ENCODE assay signal across 8 cellular contexts in the genomic region with DNA sequence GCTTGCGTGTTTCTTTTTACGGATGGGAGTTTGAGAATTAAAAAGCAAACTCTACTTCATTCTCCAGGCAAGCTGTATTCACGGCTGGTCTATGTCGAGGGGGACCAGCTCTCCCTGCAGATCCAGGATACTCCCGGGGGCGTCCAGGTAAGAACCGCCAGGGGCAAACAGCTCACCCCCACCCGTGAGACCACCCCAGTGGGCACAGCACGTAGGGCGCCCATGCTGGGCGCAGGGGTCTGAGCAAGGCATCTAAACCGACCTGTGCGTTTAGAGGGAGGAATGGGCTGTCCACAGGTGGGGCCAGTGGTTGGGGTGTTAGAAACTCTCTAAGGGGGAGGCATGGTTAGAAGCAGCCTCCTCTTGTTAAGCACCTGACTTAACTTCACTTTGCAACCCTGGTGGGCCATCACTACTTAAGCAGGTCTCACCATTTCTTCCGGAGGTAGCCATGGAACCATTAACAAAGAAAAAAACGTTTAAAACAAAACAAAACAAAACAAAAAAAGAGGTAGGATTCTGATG. TPM values are rescaled to one million over a fixed set of nuclear protein-coding genes. Genes with fewer than 3 reads are reported as not detected.
DNase-seq lines count a peak whose midpoint lies in the region; ATAC-seq and TF ChIP-seq lines count a peak whose summit lies in the region.

No MANE protein-coding gene starts in this region.

- H3K27ac ChIP-seq in neural cell (ENCODE audit: low read length), result no peak overlapping the region

- no peaks in the 10 kb centered on the region for H3K36me3 ChIP-seq in neural cell (ENCODE audit: insufficient read depth, low read length)

- no peak for TF ChIP-seq RAD21 in neural cell (conservative IDR thresholded peaks at IDR 0.05)

- TF ChIP-seq CTCF in AG09309 (IDR thresholded peaks at IDR 0.05; ENCODE audit: control insufficient read depth, insufficient read depth, low read depth, low read length, missing control alignments), result no peak
- no peak for TF ChIP-seq CTCF in NB4 (IDR thresholded peaks at IDR 0.05; ENCODE audit: low read depth, low read length)
- no peak for TF ChIP-seq CTCF in neural cell (IDR thresholded peaks at IDR 0.05; ENCODE audit: poor library complexity, severe bottlenecking)

- no peak for TF ChIP-seq POLR2A in NB4 (IDR thresholded peaks at IDR 0.05; ENCODE audit: extremely low read depth, insufficient read length)

- no peaks in the 10 kb centered on the region for H3K9me2 ChIP-seq in neural cell (ENCODE audit: insufficient read depth, low read length)

- H3K4me3 ChIP-seq in AG09309 (ENCODE audit: control insufficient read depth, low read depth, low read length), result peak overlapping the region; percentile 83
- H3K4me3 ChIP-seq in NB4 (ENCODE audit: low read depth, low read length), result peak overlapping the region; percentile 63
- H3K4me3 ChIP-seq in neural cell (ENCODE audit: low read length), result peak overlapping the region; percentile 98

- H3K27me3 ChIP-seq in neural cell (ENCODE audit: insufficient read depth, low read depth, low read length), result no peaks in the 10 kb centered on the region

- no peak for ATAC-seq in effector memory CD8-positive, alpha-beta T cell (replicated peaks)
- no peak for ATAC-seq in HG03108 (IDR thresholded peaks at IDR 0.05; ENCODE audit: unreplicated experiment)
- no peak for ATAC-seq in GM19467 (IDR thresholded peaks at IDR 0.05; ENCODE audit: unreplicated experiment)

- peaks cover 29 to 41% of the 10 kb centered on the region in 2 donors for H3K27me3 Mint-ChIP-seq in effector memory CD8-positive, alpha-beta T cell

- no peaks in the 10 kb centered on the region for H3K9me3 Mint-ChIP-seq in effector memory CD8-positive, alpha-beta T cell

- H3K79me2 ChIP-seq in neural cell (replicated peaks; ENCODE audit: insufficient read depth, low read length), result no peaks in the 10 kb centered on the region

- no peak overlapping the region for H3K9ac ChIP-seq in neural cell (ENCODE audit: low read length)

- peak overlapping the region; percentile 84 to 85 for H3K4me3 Mint-ChIP-seq in effector memory CD8-positive, alpha-beta T cell

- H2AFZ ChIP-seq in neural cell (ENCODE audit: low read depth, low read length), result no peak overlapping the region

- TF ChIP-seq EP300 in neural cell (conservative IDR thresholded peaks at IDR 0.05; ENCODE audit: poor library complexity, severe bottlenecking), result no peak

- H3K9me3 ChIP-seq in neural cell (ENCODE audit: low read length), result no peaks in the 10 kb centered on the region

- no peaks in the 10 kb centered on the region for H4K20me1 ChIP-seq in neural cell (ENCODE audit: insufficient read depth)

- peaks cover 9 to 13% of the 10 kb centered on the region in 2 donors for H3K4me1 Mint-ChIP-seq in effector memory CD8-positive, alpha-beta T cell (ENCODE audit: low read depth in 2 of 2)

- peak overlapping the region; percentile 59 to 86 for H3K27ac Mint-ChIP-seq in effector memory CD8-positive, alpha-beta T cell

- DNase-seq in AG09309 (ENCODE audit: low read depth) (no peak), NB4 (ENCODE audit: low read depth) (no peak), activated gamma-delta T cell treated with Interleukin-2 at 50 U/mL for 16 hours (no peak), mucosa of gallbladder (ENCODE audit: low spot score) (no peak)
- no peak for DNase-seq in effector memory CD8-positive, alpha-beta T cell

- no peaks in the 10 kb centered on the region for H3F3A ChIP-seq in neural cell (ENCODE audit: insufficient read depth, low read length, poor library complexity, severe bottlenecking)

- H3K36me3 Mint-ChIP-seq in effector memory CD8-positive, alpha-beta T cell (ENCODE audit: insufficient read depth), result peaks cover 8% of the 10 kb centered on the region

- H3K4me2 ChIP-seq in neural cell (ENCODE audit: low read length), result no peak overlapping the region

TF ChIP-seq in neural cell, 6 proteins besides CTCF, POLR2A, EP300 and RAD21:
- TF ChIP-seq EZH2 (IDR thresholded peaks at IDR 0.05; ENCODE audit: borderline replicate concordance, insufficient read depth, low read length, poor library complexity, severe bottlenecking) (no peak), TAF1 (IDR thresholded peaks at IDR 0.05; ENCODE audit: low read depth) (no peak), REST (IDR thresholded peaks at IDR 0.05; ENCODE audit: borderline replicate concordance) (no peak), SMC3 (conservative IDR thresholded peaks at IDR 0.05; ENCODE audit: poor library complexity) (no peak), POLR2AphosphoS5 (IDR thresholded peaks at IDR 0.05) (no peak), MXI1 (conservative IDR thresholded peaks at IDR 0.05; ENCODE audit: poor library complexity, severe bottlenecking) (no peak)

RNA-seq across cellular contexts. Expression of gene RASL11A, which starts 1.0 kb away (rescaled TPM):
- 1.7 and 4.5 TPM in 2 replicates for polyA plus RNA-seq in neural cell
- 2.7 and 2.8 TPM in 2 replicates for polyA minus RNA-seq in neural cell
- 5.8 TPM for total RNA-seq in mucosa of gallbladder

RNA-seq across cellular contexts. Expression of gene RPL21, which starts 20.3 kb away (rescaled TPM):
- 1,224 and 1,536 TPM in 2 replicates for polyA plus RNA-seq in neural cell
- polyA minus RNA-seq in neural cell, result 289 and 319 TPM in 2 replicates
- 672 TPM for total RNA-seq in mucosa of gallbladder
